1 cellular context compared by ENCODE assay signal in genomic region chr5:108152854-108153253, GRCh38.
TF ChIP-seq lines count a peak whose summit lies in the region.

No MANE protein-coding gene starts in this region.

TF ChIP-seq in K562, 482 proteins besides CTCF, POLR2A, EP300 and RAD21:
- peak; percentile 49; the same call in 1 of the 2 replicates for TF ChIP-seq ZNF431 (CRISPR knock-in tag; IDR thresholded peaks at IDR 0.05)
